9 cellular contexts compared by ENCODE assay signal in genomic region chr16:88387941-88388627, GRCh38. TPM values are rescaled to one million over a fixed set of nuclear protein-coding genes. Genes with fewer than 3 reads are reported as not detected.
DNase-seq lines count a peak whose midpoint lies in the region; ATAC-seq and TF ChIP-seq lines count a peak whose summit lies in the region.
"Had no signal": no experiment of that assay in that cellular context is flagged by ENCODE, and none has a peak within 500 bp of the region (broad histone marks: within the 10 kb centered on the region; RNA-seq: fewer than 3 reads in every experiment).

No MANE protein-coding gene starts in this region.

- peak; percentile 51 to 69 for ATAC-seq in right cardiac atrium

- H2AK5ac ChIP-seq in trophoblast cell (ENCODE audit: low read length) = no peak overlapping the region

- H3K36me3 ChIP-seq in adrenal gland (replicated peaks in 1 of 2) (no peaks in the 10 kb centered on the region), trophoblast cell (ENCODE audit: control insufficient read depth in 1 of 2, insufficient read depth in 2 of 2, low read length in 2 of 2) (no peaks in the 10 kb centered on the region)

- no peak overlapping the region for H4K8ac ChIP-seq in trophoblast cell (ENCODE audit: low read depth, low read length)

- H3K9me3 ChIP-seq in adrenal gland (replicated peaks in 1 of 3) (no peaks in the 10 kb centered on the region), right cardiac atrium (ENCODE audit: control insufficient read depth, low read length) (no peaks in the 10 kb centered on the region), trophoblast cell (ENCODE audit: insufficient read depth, low read depth, low read length) (peaks cover 12% of the 10 kb centered on the region)

- no peak overlapping the region for H3K4me2 ChIP-seq in trophoblast cell (ENCODE audit: low read length)

- intact Hi-C loops in adrenal gland (cut with DNase I) = no loop called here
- intact Hi-C loops in right cardiac atrium (cut with DNase I) = loop anchor here in 1 of 4 donors (10.0 kb wide), 1 partner anchor 193 kb away; no protein-coding TSS in a partner anchor

- no peak overlapping the region for H3K4me3 ChIP-seq in adrenal gland
- H3K4me3 ChIP-seq in right cardiac atrium (ENCODE audit: low read length) = no peak overlapping the region
- no peak overlapping the region for H3K4me3 ChIP-seq in trophoblast cell (ENCODE audit: low read depth, low read length)

- H2BK5ac ChIP-seq in trophoblast cell (ENCODE audit: low read depth, low read length, poor library complexity) = no peak overlapping the region

- peak in 1 of 2 donors; percentile 39 for TF ChIP-seq POLR2A in adrenal gland (IDR thresholded peaks at IDR 0.05)

- no peaks in the 10 kb centered on the region for H3K79me2 ChIP-seq in trophoblast cell (ENCODE audit: control insufficient read depth, insufficient read depth, low read length, poor library complexity)

- H2AFZ ChIP-seq in trophoblast cell (ENCODE audit: insufficient read depth, low read length, poor library complexity) = no peak overlapping the region

- no peaks in the 10 kb centered on the region for H3K79me1 ChIP-seq in trophoblast cell (ENCODE audit: low read length)

- no peak overlapping the region for H3K23ac ChIP-seq in trophoblast cell (ENCODE audit: low read length)

- H2BK12ac ChIP-seq in trophoblast cell (ENCODE audit: low read length) = no peak overlapping the region

- H4K12ac ChIP-seq in trophoblast cell (ENCODE audit: low read depth, low read length) = no peak overlapping the region

- peak; percentile 78 for DNase-seq in Ammon's horn (ENCODE audit: low spot score)
- DNase-seq in adrenal gland = peak in 4 of 7 donors; percentile 38 to 70 (median 50)
- peak; percentile 33 to 77 (median 75) for DNase-seq in right cardiac atrium
- DNase-seq in trophoblast cell = peak; percentile 8 to 37
- no peak for DNase-seq in activated naive CD4-positive, alpha-beta T cell treated with anti-CD3 and anti-CD28 coated beads, Interleukin-2, amount 50 U/mL, for 16 hours
- no peak for DNase-seq in activated CD4-positive, alpha-beta T cell treated with anti-CD3 and anti-CD28 coated beads, Interleukin-2, amount 50 U/mL, for 48 hours
- no peak for DNase-seq in NCI-H345 (lab: John Stamatoyannopoulos, UW)
- no peak for DNase-seq in GF-D8 (lab: John Stamatoyannopoulos, UW)
- DNase-seq: CD4-positive, CD25-positive, alpha-beta regulatory T cell had no signal

- TF ChIP-seq CTCF in adrenal gland (IDR thresholded peaks at IDR 0.05) = no peak

- no peak overlapping the region for H4K91ac ChIP-seq in trophoblast cell (ENCODE audit: low read depth, low read length)

- H3K4me1 ChIP-seq in adrenal gland (replicated peaks in 1 of 2) (peaks cover 6% of the 10 kb centered on the region in 2 donors), right cardiac atrium (ENCODE audit: control insufficient read depth, insufficient read depth, low read length) (no peaks in the 10 kb centered on the region), trophoblast cell (ENCODE audit: control insufficient read depth in 1 of 2, insufficient read depth in 2 of 2, low read length in 2 of 2) (no peaks in the 10 kb centered on the region)

- H3K27me3 ChIP-seq in adrenal gland (no peaks in the 10 kb centered on the region), right cardiac atrium (ENCODE audit: control insufficient read depth, insufficient read depth) (no peaks in the 10 kb centered on the region), trophoblast cell (ENCODE audit: insufficient read depth, low read length) (peaks cover 21% of the 10 kb centered on the region)

- no peak overlapping the region for H3K4ac ChIP-seq in trophoblast cell (ENCODE audit: low read depth, low read length)

- H3K18ac ChIP-seq in trophoblast cell (ENCODE audit: low read length) = no peak overlapping the region

- 61 to 82% (median 75%) methylated on average over 11 to 27 of the region's 27 CpGs for WGBS in adrenal gland, 4 donors
- 56% methylated on average over 27 of the region's 27 CpGs for WGBS in right cardiac atrium
- WGBS in trophoblast cell (ENCODE audit: extremely low coverage, insufficient coverage, insufficient read length) = no CpG with 5 or more reads among the region's 27 CpGs

- H3K14ac ChIP-seq in trophoblast cell (ENCODE audit: low read length) = no peak overlapping the region

- H3K9ac ChIP-seq in trophoblast cell (ENCODE audit: low read length) = no peak overlapping the region

- H2BK120ac ChIP-seq in trophoblast cell (ENCODE audit: insufficient read depth, low read length, poor library complexity) = no peak overlapping the region

- H3K27ac ChIP-seq in adrenal gland = peak overlapping the region in 1 of 5 donors; percentile 16
- H3K27ac ChIP-seq in right cardiac atrium (ENCODE audit: low read length) = peak overlapping the region; percentile 21
- H3K27ac ChIP-seq in trophoblast cell (ENCODE audit: low read depth, low read length) = no peak overlapping the region

RNA-seq across cellular contexts. Expression of gene ZNF469, which starts 5.3 kb away (rescaled TPM):
- total RNA-seq in adrenal gland (1 to 10 TPM; 1.3 to 5.7 (median 2.0) TPM), right cardiac atrium (1 to 10 TPM; 1.3 to 1.9 (median 1.8) TPM)
- polyA plus RNA-seq in adrenal gland (1 to 10 TPM in 1 of 3 donors, under 1 TPM in 2; 0.18 to 2.7 (median 0.88) TPM), right cardiac atrium (0.84 TPM)
- 0.51 and 0.54 TPM in 2 replicates for polyA plus RNA-seq in trophoblast cell (2013)

Comparison
In these comparisons a context has a peak if more than half of its experiments do, and no peak if none do; other contexts are left out.
1. DNase-seq: peak in Ammon's horn (single experiment), adrenal gland (4 of 7), right cardiac atrium (3 of 3) and trophoblast cell (2 of 2); none in activated naive CD4-positive, alpha-beta T cell treated with anti-CD3 and anti-CD28 coated beads, Interleukin-2, amount 50 U/mL, for 16 hours (single experiment), activated CD4-positive, alpha-beta T cell treated with anti-CD3 and anti-CD28 coated beads, Interleukin-2, amount 50 U/mL, for 48 hours (0 of 2), NCI-H345 (single experiment) and GF-D8 (single experiment).